ENCODE assay signal across 8 cellular contexts in the genomic region with DNA sequence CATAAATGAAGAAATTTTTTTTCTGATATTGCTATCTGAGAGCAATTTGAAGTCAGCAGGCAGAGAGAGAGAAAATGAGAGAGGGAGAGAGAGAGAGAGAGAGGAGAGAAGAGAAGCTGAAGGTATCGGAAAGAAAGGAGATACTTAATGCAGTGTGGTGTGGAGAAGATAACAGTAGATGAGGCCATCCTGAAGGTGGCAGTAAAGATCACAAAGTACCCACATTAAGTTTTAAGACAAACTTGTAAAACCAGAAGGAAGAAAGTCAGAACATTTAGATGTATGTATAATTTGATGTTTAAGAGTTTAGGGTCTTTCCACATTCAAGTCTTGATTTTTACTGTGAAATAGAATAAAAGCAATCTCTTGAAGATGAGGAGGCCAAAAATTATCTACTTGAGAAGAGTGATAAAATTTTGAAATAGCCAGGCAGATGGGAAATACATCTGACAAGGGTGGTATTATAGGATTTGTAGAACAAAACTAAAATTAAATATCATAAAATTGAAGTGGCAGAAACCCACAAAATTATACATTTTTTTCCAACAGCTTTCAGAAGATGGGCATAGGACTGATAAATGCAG.
DNase-seq lines count a peak whose midpoint lies in the region; ATAC-seq, FAIRE-seq and TF ChIP-seq lines count a peak whose summit lies in the region.

No MANE protein-coding gene starts in this region.

- TF ChIP-seq CTCF in DND-41 (IDR thresholded peaks at IDR 0.05; ENCODE audit: borderline replicate concordance, extremely low read depth, low read length, poor library complexity, severe bottlenecking) (peak; percentile 76), astrocyte (IDR thresholded peaks at IDR 0.05; ENCODE audit: insufficient read depth, low read depth, low read length) (peak; percentile 37), lower lobe of right lung (IDR thresholded peaks at IDR 0.05) (peak; percentile 47), lower leg skin (IDR thresholded peaks at IDR 0.05) (no peak)

- no peak overlapping the region for H2AFZ ChIP-seq in DND-41 (ENCODE audit: low read depth, low read length)
- H2AFZ ChIP-seq in astrocyte (ENCODE audit: low read depth, low read length): no peak overlapping the region

- H3K4me1 ChIP-seq in DND-41 (ENCODE audit: insufficient read depth, low read length): peaks cover 8% of the 10 kb centered on the region
- no peaks in the 10 kb centered on the region for H3K4me1 ChIP-seq in astrocyte (ENCODE audit: insufficient read depth, low read length)
- no peaks in the 10 kb centered on the region for H3K4me1 ChIP-seq in lower lobe of right lung

- DNase-seq in DND-41: peak; percentile 32
- peak; percentile 47 for DNase-seq in NCI-H2029 treated with DMSO at 0.1 percent for 48 hours (lab: John Stamatoyannopoulos, UW)
- DNase-seq in astrocyte (ENCODE audit: low read depth): no peak
- DNase-seq in lower lobe of right lung: no peak
- DNase-seq in lower leg skin (ENCODE audit: low spot score in 2 of 2): no peak
- DNase-seq in UCSD-AML1 (lab: John Stamatoyannopoulos, UW; ENCODE audit: unreplicated experiment): no peak

- H3K4me2 ChIP-seq in DND-41 (ENCODE audit: insufficient read depth, low read length) (no peak overlapping the region), astrocyte (ENCODE audit: low read length) (no peak overlapping the region)

- TF ChIP-seq POLR2A in lower leg skin (IDR thresholded peaks at IDR 0.05): no peak

- H3K79me2 ChIP-seq in DND-41 (ENCODE audit: insufficient read depth, low read length) (no peaks in the 10 kb centered on the region), astrocyte (ENCODE audit: insufficient read depth, low read length) (no peaks in the 10 kb centered on the region)

- H3K9me3 ChIP-seq in DND-41 (ENCODE audit: insufficient read depth, low read length, severe bottlenecking) (no peaks in the 10 kb centered on the region), astrocyte (ENCODE audit: insufficient read depth, low read depth, low read length) (no peaks in the 10 kb centered on the region), lower lobe of right lung (no peaks in the 10 kb centered on the region)

- FAIRE-seq in astrocyte (lab: Jason Lieb, UNC): no peak

- H3K36me3 ChIP-seq in DND-41 (ENCODE audit: insufficient read depth, low read length) (no peaks in the 10 kb centered on the region), astrocyte (ENCODE audit: insufficient read depth, low read length) (no peaks in the 10 kb centered on the region), lower lobe of right lung (no peaks in the 10 kb centered on the region)

- no peaks in the 10 kb centered on the region for H3K9me3 Mint-ChIP-seq in astrocyte (ENCODE audit: unreplicated experiment)

- no peak overlapping the region for H3K9ac ChIP-seq in DND-41 (ENCODE audit: low read depth, low read length)
- no peak overlapping the region for H3K9ac ChIP-seq in astrocyte (ENCODE audit: low read length)

- no peak overlapping the region for H3K27ac Mint-ChIP-seq in astrocyte (ENCODE audit: unreplicated experiment)

- intact Hi-C loops in lower lobe of right lung (cut with DNase I): no loop called here
- intact Hi-C loops in lower leg skin (cut with DNase I; ENCODE audit: low total_unique reads): no loop called here

- no peaks in the 10 kb centered on the region for H3K27me3 Mint-ChIP-seq in astrocyte (ENCODE audit: low read depth, unreplicated experiment)

- ATAC-seq in DND-41 (ENCODE audit: insufficient read depth, low read depth) (peak; percentile 81), GM21515 (IDR thresholded peaks at IDR 0.05; ENCODE audit: unreplicated experiment) (peak; percentile 54), lower lobe of right lung (peak; percentile 34 to 54), HG03521 (IDR thresholded peaks at IDR 0.05; ENCODE audit: unreplicated experiment) (no peak)

- H3K4me3 Mint-ChIP-seq in astrocyte (ENCODE audit: unreplicated experiment): no peak overlapping the region

- 10 to 17% methylated on average over 1 of the region's 1 CpG for WGBS in lower leg skin, 2 donors

- H3K36me3 Mint-ChIP-seq in astrocyte (ENCODE audit: low read depth, unreplicated experiment): no peaks in the 10 kb centered on the region

- H3K4me3 ChIP-seq in DND-41 (ENCODE audit: low read depth in 1 of 2, low read length in 2 of 2) (no peak overlapping the region), astrocyte (ENCODE audit: insufficient read depth, low read depth, low read length) (no peak overlapping the region), lower lobe of right lung (no peak overlapping the region), lower leg skin (ENCODE audit: low read depth, poor library complexity, severe bottlenecking) (no peak overlapping the region)

- no peaks in the 10 kb centered on the region for H3K27me3 ChIP-seq in DND-41 (ENCODE audit: insufficient read depth, low read length, poor library complexity)
- no peaks in the 10 kb centered on the region for H3K27me3 ChIP-seq in astrocyte (ENCODE audit: insufficient read depth, low read length)
- no peaks in the 10 kb centered on the region for H3K27me3 ChIP-seq in lower lobe of right lung (ENCODE audit: low read depth)

- H3K27ac ChIP-seq in DND-41 (ENCODE audit: low read length) (no peak overlapping the region), astrocyte (ENCODE audit: low read depth, low read length) (no peak overlapping the region), lower lobe of right lung (no peak overlapping the region)

- H4K20me1 ChIP-seq in DND-41 (ENCODE audit: insufficient read depth, low read length) (no peaks in the 10 kb centered on the region), astrocyte (ENCODE audit: insufficient read depth, low read length) (no peaks in the 10 kb centered on the region)

- H3K4me1 Mint-ChIP-seq in astrocyte (ENCODE audit: low read depth, unreplicated experiment): no peaks in the 10 kb centered on the region

Comparison
In these comparisons a context has a peak if more than half of its experiments do, and no peak if none do; other contexts are left out.
1. DNase-seq: peak in DND-41 (single experiment) and NCI-H2029 treated with DMSO at 0.1 percent for 48 hours (single experiment); none in astrocyte (single experiment), lower lobe of right lung (single experiment), lower leg skin (0 of 2) and UCSD-AML1 (single experiment).
2. CTCF ChIP-seq: peak in DND-41 (single experiment), astrocyte (single experiment) and lower lobe of right lung (single experiment); none in lower leg skin (0 of 3).